ENCODE assay signal across 10 cellular contexts in the genomic region with DNA sequence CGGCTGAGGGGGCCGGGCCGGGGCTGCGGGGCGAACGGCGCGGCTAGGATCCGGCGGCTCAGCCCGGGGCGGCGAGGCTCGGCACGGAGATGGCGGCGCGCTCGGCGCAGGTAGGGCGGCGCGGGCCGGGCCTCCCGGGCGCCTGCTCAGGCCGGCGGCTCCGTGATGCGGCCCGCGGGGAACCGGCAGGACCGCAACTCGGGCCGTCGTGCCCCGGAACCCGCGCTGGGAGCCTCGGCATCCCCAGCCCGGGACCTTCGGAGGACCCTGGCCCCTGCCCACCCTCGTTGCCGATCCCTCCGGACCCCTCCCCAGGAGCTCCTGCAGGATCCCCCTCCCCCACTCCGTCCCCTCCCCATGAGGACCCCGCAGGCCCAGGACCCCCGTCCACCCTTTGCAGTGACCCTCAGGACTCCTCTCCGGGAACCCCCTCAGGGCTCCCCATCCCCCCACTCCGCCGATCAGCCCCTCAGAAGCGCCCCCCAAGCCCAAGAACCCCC. TPM values are rescaled to one million over a fixed set of nuclear protein-coding genes. Genes with fewer than 3 reads are reported as not detected.
DNase-seq lines count a peak whose midpoint lies in the region; ATAC-seq and TF ChIP-seq lines count a peak whose summit lies in the region.
"Had no signal": no experiment of that assay in that cellular context is flagged by ENCODE, and none has a peak within 500 bp of the region (broad histone marks: within the 10 kb centered on the region; RNA-seq: fewer than 3 reads in every experiment).

No MANE protein-coding gene starts in this region.

- H3K27me3 Mint-ChIP-seq in activated CD8-positive, alpha-beta memory T cell treated with anti-CD3 and anti-CD28 coated beads, Interleukin-2, amount 10 ng/mL, durations not matched to agents 7 days and 5 days: peaks cover 14% of the 10 kb centered on the region
- peaks cover 6% of the 10 kb centered on the region for H3K27me3 Mint-ChIP-seq in activated naive CD8-positive, alpha-beta T cell treated with anti-CD3 and anti-CD28 coated beads for 36 hours
- H3K27me3 Mint-ChIP-seq: CD4-positive, alpha-beta T cell had no signal

- WGBS in suprapubic skin: under 1% methylated on average over 27 of the region's 53 CpGs

- H3K4me3 Mint-ChIP-seq in activated CD8-positive, alpha-beta memory T cell treated with anti-CD3 and anti-CD28 coated beads, Interleukin-2, amount 10 ng/mL, durations not matched to agents 7 days and 5 days: peak overlapping the region; percentile 77
- peak overlapping the region; percentile 74 for H3K4me3 Mint-ChIP-seq in activated naive CD8-positive, alpha-beta T cell treated with anti-CD3 and anti-CD28 coated beads for 36 hours

- intact Hi-C loops in left colon (cut with DNase I, micrococcal nuclease): no loop called here

- CTCF ChIA-PET in activated CD8-positive, alpha-beta memory T cell treated with anti-CD3 and anti-CD28 coated beads, Interleukin-2, amount 10 ng/mL, durations not matched to agents 7 days and 5 days (lab: Charles Lee): no interaction called here

- peaks cover 41% of the 10 kb centered on the region for H3K4me1 ChIP-seq in suprapubic skin

- no peaks in the 10 kb centered on the region for H3K36me3 ChIP-seq in suprapubic skin

- no peak for TF ChIP-seq POLR2A in suprapubic skin (IDR thresholded peaks at IDR 0.05)

- ATAC-seq in activated CD8-positive, alpha-beta memory T cell treated with anti-CD3 and anti-CD28 coated beads, Interleukin-2, amount 10 ng/mL, durations not matched to agents 7 days and 5 days: no peak
- ATAC-seq in left colon: no peak
- ATAC-seq in GM21723 (IDR thresholded peaks at IDR 0.05; ENCODE audit: unreplicated experiment): no peak

- H3K9me3 ChIP-seq in suprapubic skin: no peaks in the 10 kb centered on the region

- H3K36me3 Mint-ChIP-seq in activated CD8-positive, alpha-beta memory T cell treated with anti-CD3 and anti-CD28 coated beads, Interleukin-2, amount 10 ng/mL, durations not matched to agents 7 days and 5 days: no peaks in the 10 kb centered on the region
- no peaks in the 10 kb centered on the region for H3K36me3 Mint-ChIP-seq in activated naive CD8-positive, alpha-beta T cell treated with anti-CD3 and anti-CD28 coated beads for 36 hours

- H3K4me1 Mint-ChIP-seq in activated CD8-positive, alpha-beta memory T cell treated with anti-CD3 and anti-CD28 coated beads, Interleukin-2, amount 10 ng/mL, durations not matched to agents 7 days and 5 days: peaks cover 13% of the 10 kb centered on the region
- peaks cover 13% of the 10 kb centered on the region for H3K4me1 Mint-ChIP-seq in activated naive CD8-positive, alpha-beta T cell treated with anti-CD3 and anti-CD28 coated beads for 36 hours

- peak overlapping the region; percentile 51 for H3K27ac ChIP-seq in suprapubic skin

- no peak for DNase-seq in activated CD8-positive, alpha-beta memory T cell treated with anti-CD3 and anti-CD28 coated beads, Interleukin-2, amount 10 ng/mL, durations not matched to agents 7 days and 5 days
- DNase-seq in activated CD8-positive, alpha-beta memory T cell treated with anti-CD3 and anti-CD28 coated beads, Interleukin-2, amount 50 U/mL, for 48 hours: no peak
- no peak for DNase-seq in activated naive CD8-positive, alpha-beta T cell treated with anti-CD3 and anti-CD28 coated beads for 36 hours
- peak; percentile 48 to 51 for DNase-seq in left colon
- DNase-seq in suprapubic skin (ENCODE audit: low spot score in 2 of 2): no peak
- no peak for DNase-seq in NCI-H2081 treated with DMSO at 0.1 percent for 48 hours (lab: John Stamatoyannopoulos, UW)
- DNase-seq in hepatic stellate cell (ENCODE audit: low spot score): no peak

- H3K27me3 ChIP-seq in suprapubic skin: no peaks in the 10 kb centered on the region

- no peak overlapping the region for H3K27ac Mint-ChIP-seq in activated CD8-positive, alpha-beta memory T cell treated with anti-CD3 and anti-CD28 coated beads, Interleukin-2, amount 10 ng/mL, durations not matched to agents 7 days and 5 days
- no peak overlapping the region for H3K27ac Mint-ChIP-seq in activated naive CD8-positive, alpha-beta T cell treated with anti-CD3 and anti-CD28 coated beads for 36 hours

- H3K9me3 Mint-ChIP-seq in activated CD8-positive, alpha-beta memory T cell treated with anti-CD3 and anti-CD28 coated beads, Interleukin-2, amount 10 ng/mL, durations not matched to agents 7 days and 5 days (ENCODE audit: low read depth): no peaks in the 10 kb centered on the region
- no peaks in the 10 kb centered on the region for H3K9me3 Mint-ChIP-seq in activated naive CD8-positive, alpha-beta T cell treated with anti-CD3 and anti-CD28 coated beads for 36 hours
- H3K9me3 Mint-ChIP-seq: CD4-positive, alpha-beta T cell had no signal

- peak overlapping the region; percentile 67 for H3K4me3 ChIP-seq in suprapubic skin

- no peak for TF ChIP-seq CTCF in suprapubic skin (IDR thresholded peaks at IDR 0.05)

- TF ChIP-seq EP300 in suprapubic skin (IDR thresholded peaks at IDR 0.05): no peak

RNA-seq across cellular contexts. Expression of a gene that starts 0.3 kb away (rescaled TPM):
- total RNA-seq in activated CD8-positive, alpha-beta memory T cell treated with anti-CD3 and anti-CD28 coated beads, Interleukin-2, amount 10 ng/mL, durations not matched to agents 7 days and 5 days: 1 to 10 TPM; 6.0 to 6.1 TPM
- total RNA-seq in activated naive CD8-positive, alpha-beta T cell treated with anti-CD3 and anti-CD28 coated beads for 36 hours: 1 to 10 TPM; 4.8 TPM
- total RNA-seq in left colon (10 to 100 TPM; 10.5 to 13.1 TPM), suprapubic skin (10 to 100 TPM; 17.2 to 29.4 (median 25.6) TPM)

RNA-seq across cellular contexts. Expression of a gene that starts 43.9 kb away (rescaled TPM):
- total RNA-seq in activated CD8-positive, alpha-beta memory T cell treated with anti-CD3 and anti-CD28 coated beads, Interleukin-2, amount 10 ng/mL, durations not matched to agents 7 days and 5 days: under 1 TPM in 1 of 2 experiments, not detected in 1; 0.06 TPM
- total RNA-seq in activated naive CD8-positive, alpha-beta T cell treated with anti-CD3 and anti-CD28 coated beads for 36 hours: under 1 TPM in 1 of 2 experiments, not detected in 1; 0.10 TPM
- total RNA-seq in left colon (under 1 TPM; 0.22 to 0.46 TPM), suprapubic skin (1 to 10 TPM in 1 of 4 donors, under 1 TPM in 3; 0.26 to 1.1 (median 0.74) TPM)
- total RNA-seq: M059J had no signal

RNA-seq across cellular contexts. Expression of a gene that starts 58.0 kb away (rescaled TPM):
- total RNA-seq in activated CD8-positive, alpha-beta memory T cell treated with anti-CD3 and anti-CD28 coated beads, Interleukin-2, amount 10 ng/mL, durations not matched to agents 7 days and 5 days: not detected
- total RNA-seq in activated naive CD8-positive, alpha-beta T cell treated with anti-CD3 and anti-CD28 coated beads for 36 hours: not detected
- total RNA-seq in left colon (1 to 10 TPM; 2.7 to 3.1 TPM), suprapubic skin (10 to 100 TPM; 15.2 to 41.6 (median 30.9) TPM)
- total RNA-seq: CD4-positive, alpha-beta T cell had no signal

Comparison
In these comparisons a context has a peak if more than half of its experiments do, and no peak if none do; other contexts are left out.
1. DNase-seq: peak in left colon (2 of 2); none in activated CD8-positive, alpha-beta memory T cell treated with anti-CD3 and anti-CD28 coated beads, Interleukin-2, amount 10 ng/mL, durations not matched to agents 7 days and 5 days (single experiment), activated CD8-positive, alpha-beta memory T cell treated with anti-CD3 and anti-CD28 coated beads, Interleukin-2, amount 50 U/mL, for 48 hours (single experiment), activated naive CD8-positive, alpha-beta T cell treated with anti-CD3 and anti-CD28 coated beads for 36 hours (single experiment), suprapubic skin (0 of 2), NCI-H2081 treated with DMSO at 0.1 percent for 48 hours (single experiment) and hepatic stellate cell (single experiment).